29 cellular contexts compared by ENCODE assay signal in genomic region chr22:42817556-42817955, GRCh38.
"Had no signal": no experiment of that assay in that cellular context is flagged by ENCODE, and none has a peak within 500 bp of the region (broad histone marks: within the 10 kb centered on the region; RNA-seq: fewer than 3 reads in every experiment).

No MANE protein-coding gene starts in this region.

- H3K27me3 Mint-ChIP-seq: activated CD4-positive, alpha-beta memory T cell treated with anti-CD3 and anti-CD28 coated beads, Interleukin-2, amount 10 ng/mL, durations not matched to agents 7 days and 5 days; activated CD4-positive, alpha-beta T cell treated with anti-CD3 and anti-CD28 coated beads, Interleukin-2, amount 10 ng/mL, durations not matched to agents 7 days and 5 days; activated T-cell treated with anti-CD3 and anti-CD28 coated beads, Interleukin-2, amount 50 U/mL, for 24 hours; activated T-helper 17 cell treated with anti-CD3 and anti-CD28 coated beads, Interleukin-2, amount 50 U/mL, for 72 hours; progenitor cell of endocrine pancreas; stimulated activated naive CD8-positive, alpha-beta T cell treated with anti-CD3 and anti-CD28 coated beads, Interleukin-15, Interleukin-2, amounts not matched to agents 100 ng/mL and 50 ng/mL, for 24 hours; T-helper 17 cell had no signal

- H3K36me3 ChIP-seq: breast epithelium had no signal

- H3K27me3 ChIP-seq: breast epithelium, foreskin keratinocyte, heart left ventricle, sigmoid colon, upper lobe of left lung had no signal

- H3K27ac Mint-ChIP-seq: activated CD4-positive, alpha-beta memory T cell treated with anti-CD3 and anti-CD28 coated beads, Interleukin-2, amount 10 ng/mL, durations not matched to agents 7 days and 5 days; activated CD4-positive, alpha-beta T cell treated with anti-CD3 and anti-CD28 coated beads, Interleukin-2, amount 10 ng/mL, durations not matched to agents 7 days and 5 days; activated T-cell treated with anti-CD3 and anti-CD28 coated beads, Interleukin-2, amount 50 U/mL, for 24 hours; activated T-helper 17 cell treated with anti-CD3 and anti-CD28 coated beads, Interleukin-2, amount 50 U/mL, for 72 hours; natural killer cell; progenitor cell of endocrine pancreas; stimulated activated effector memory CD8-positive, alpha-beta T cell treated with anti-CD3 and anti-CD28 coated beads, Interleukin-12 subunit alpha, Interleukin-12 subunit beta, amount 100 ng/mL, for 72 hours; stimulated activated naive CD8-positive, alpha-beta T cell treated with anti-CD3 and anti-CD28 coated beads, Interleukin-15, Interleukin-2, amounts not matched to agents 100 ng/mL and 50 ng/mL, for 24 hours; T-helper 17 cell; WTC11 had no signal

- H3K4me3 Mint-ChIP-seq: activated CD4-positive, alpha-beta memory T cell treated with anti-CD3 and anti-CD28 coated beads, Interleukin-2, amount 10 ng/mL, durations not matched to agents 7 days and 5 days; activated CD4-positive, alpha-beta T cell treated with anti-CD3 and anti-CD28 coated beads, Interleukin-2, amount 10 ng/mL, durations not matched to agents 7 days and 5 days; activated T-cell treated with anti-CD3 and anti-CD28 coated beads, Interleukin-2, amount 50 U/mL, for 24 hours; activated T-helper 17 cell treated with anti-CD3 and anti-CD28 coated beads, Interleukin-2, amount 50 U/mL, for 72 hours; natural killer cell; stimulated activated effector memory CD8-positive, alpha-beta T cell treated with anti-CD3 and anti-CD28 coated beads, Interleukin-12 subunit alpha, Interleukin-12 subunit beta, amount 100 ng/mL, for 72 hours; stimulated activated naive CD8-positive, alpha-beta T cell treated with anti-CD3 and anti-CD28 coated beads, Interleukin-15, Interleukin-2, amounts not matched to agents 100 ng/mL and 50 ng/mL, for 24 hours; T-helper 17 cell; WTC11 had no signal

- H3K9me3 ChIP-seq: breast epithelium, sigmoid colon, upper lobe of left lung had no signal

- H3K27ac ChIP-seq: breast epithelium, foreskin keratinocyte, heart left ventricle, left ventricle myocardium inferior, sigmoid colon, upper lobe of left lung had no signal

- H3K9me3 Mint-ChIP-seq: activated CD4-positive, alpha-beta memory T cell treated with anti-CD3 and anti-CD28 coated beads, Interleukin-2, amount 10 ng/mL, durations not matched to agents 7 days and 5 days; activated CD4-positive, alpha-beta T cell treated with anti-CD3 and anti-CD28 coated beads, Interleukin-2, amount 10 ng/mL, durations not matched to agents 7 days and 5 days; activated T-cell treated with anti-CD3 and anti-CD28 coated beads, Interleukin-2, amount 50 U/mL, for 24 hours; activated T-helper 17 cell treated with anti-CD3 and anti-CD28 coated beads, Interleukin-2, amount 50 U/mL, for 72 hours; natural killer cell; stimulated activated effector memory CD8-positive, alpha-beta T cell treated with anti-CD3 and anti-CD28 coated beads, Interleukin-12 subunit alpha, Interleukin-12 subunit beta, amount 100 ng/mL, for 72 hours; stimulated activated naive CD8-positive, alpha-beta T cell treated with anti-CD3 and anti-CD28 coated beads, Interleukin-15, Interleukin-2, amounts not matched to agents 100 ng/mL and 50 ng/mL, for 24 hours had no signal

- H3K4me1 Mint-ChIP-seq: WTC11 had no signal

- ATAC-seq: activated T-helper 17 cell treated with anti-CD3 and anti-CD28 coated beads, Interleukin-2, amount 50 U/mL, for 72 hours; foreskin keratinocyte; heart left ventricle; natural killer cell; stimulated activated effector memory CD8-positive, alpha-beta T cell treated with anti-CD3 and anti-CD28 coated beads, Interleukin-12 subunit alpha, Interleukin-12 subunit beta, amount 100 ng/mL, for 72 hours; T-helper 17 cell; WTC11 had no signal

- DNase-seq: activated CD4-positive, alpha-beta memory T cell treated with anti-CD3 and anti-CD28 coated beads, Interleukin-2, amount 10 ng/mL, durations not matched to agents 7 days and 5 days; activated CD4-positive, alpha-beta T cell treated with anti-CD3 and anti-CD28 coated beads for 1 hour; activated CD4-positive, alpha-beta T cell treated with anti-CD3 and anti-CD28 coated beads, Interleukin-2, amount 10 ng/mL, durations not matched to agents 7 days and 5 days; activated CD8-positive, alpha-beta memory T cell treated with anti-CD3 and anti-CD28 coated beads, Interleukin-2, amount 50 U/mL, for 48 hours; activated gamma-delta T cell treated with Interleukin-2 at 50 U/mL for 16 hours; activated naive CD4-positive, alpha-beta T cell treated with anti-CD3 and anti-CD28 coated beads, Interleukin-2, amount 50 U/mL, for 16 hours; activated T-cell treated with anti-CD3 and anti-CD28 coated beads, Interleukin-2, amount 50 U/mL, for 24 hours; central memory CD4-positive, alpha-beta T cell; effector memory CD4-positive, alpha-beta T cell; foreskin keratinocyte; heart left ventricle; left ventricle myocardium inferior; mesendoderm; natural killer cell; retina; sigmoid colon; small intestine; stimulated activated CD4-positive, alpha-beta T cell treated with anti-CD3 and anti-CD28 coated beads, Interleukin-4, amount 100 ng/mL, for 24 hours; SW 1271; T-helper 17 cell; upper lobe of left lung had no signal

- H3K4me3 ChIP-seq: breast epithelium, heart left ventricle, left ventricle myocardium inferior, lung, sigmoid colon, upper lobe of left lung had no signal

- FAIRE-seq: colon, small intestine had no signal
